8 cellular contexts compared by ENCODE assay signal in genomic region chr17:79019631-79020584, GRCh38. TPM values are rescaled to one million over a fixed set of nuclear protein-coding genes. Genes with fewer than 3 reads are reported as not detected.
A peak's percentile ranks its signal among the peaks of the same experiment; 100 is the strongest.
DNase-seq lines count a peak whose midpoint lies in the region; ATAC-seq and TF ChIP-seq lines count a peak whose summit lies in the region.

No MANE protein-coding gene starts in this region.

- no peak overlapping the region for H3K4me3 Mint-ChIP-seq in nephron progenitor cell

- 23% methylated on average over 14 of the region's 19 CpGs for WGBS in esophagus muscularis mucosa

- H3K27ac ChIP-seq in esophagus muscularis mucosa (replicated peaks in 1 of 4), result peak overlapping the region; percentile 71 to 88 (median 78)

- peaks cover 45 to 54% (median 51%) of the 10 kb centered on the region in 4 donors for H3K4me1 ChIP-seq in esophagus muscularis mucosa

- no peaks in the 10 kb centered on the region for H3K36me3 Mint-ChIP-seq in nephron progenitor cell (ENCODE audit: low read depth)

- no peak overlapping the region for H3K27ac Mint-ChIP-seq in nephron progenitor cell

- H3K9me3 ChIP-seq in esophagus muscularis mucosa, result no peaks in the 10 kb centered on the region

- no peak for TF ChIP-seq POLR2A in esophagus muscularis mucosa (IDR thresholded peaks at IDR 0.05; ENCODE audit: low read depth)

- peaks cover 20% of the 10 kb centered on the region for H3K9me3 Mint-ChIP-seq in nephron progenitor cell

- TF ChIP-seq EP300 in esophagus muscularis mucosa (IDR thresholded peaks at IDR 0.05), result peak; percentile 85

- TF ChIP-seq CTCF in esophagus muscularis mucosa (IDR thresholded peaks at IDR 0.05), result peak; percentile 76 to 80 (median 78)
- peak; percentile 34 for TF ChIP-seq CTCF in nephron progenitor cell (IDR thresholded peaks at IDR 0.05)

- H3K4me1 Mint-ChIP-seq in nephron progenitor cell, result peaks cover 27% of the 10 kb centered on the region

- no peak for ATAC-seq in HG03095 (IDR thresholded peaks at IDR 0.05; ENCODE audit: unreplicated experiment)
- ATAC-seq in GM18502 (IDR thresholded peaks at IDR 0.05; ENCODE audit: poor library complexity, unreplicated experiment), result no peak

- peak; percentile 70 for DNase-seq in NOMO-1 treated with DMSO at 0.1 percent for 48 hours (lab: John Stamatoyannopoulos, UW; ENCODE audit: unreplicated experiment)
- DNase-seq in NOMO-1 treated with dmso at 0.1 percent for 144 hours (lab: John Stamatoyannopoulos, UW; ENCODE audit: unreplicated experiment), result no peak
- DNase-seq in NCI-H2196 (lab: John Stamatoyannopoulos, UW; ENCODE audit: unreplicated experiment), result peak; percentile 84
- peak; percentile 47 for DNase-seq in activated CD4-positive, alpha-beta T cell treated with anti-CD3 and anti-CD28 coated beads, Interleukin-2, amount 50 U/mL, for 1 hour
- no peak for DNase-seq in esophagus muscularis mucosa (ENCODE audit: extremely low spot score)
- no peak for DNase-seq in nephron progenitor cell

- peak overlapping the region; percentile 23 to 39 (median 28) for H3K4me3 ChIP-seq in esophagus muscularis mucosa

- intact Hi-C loops in esophagus muscularis mucosa (cut with DNase I), result no loop called here

- H3K36me3 ChIP-seq in esophagus muscularis mucosa, result no peaks in the 10 kb centered on the region

- peaks cover 68% of the 10 kb centered on the region for H3K27me3 Mint-ChIP-seq in nephron progenitor cell (ENCODE audit: low read depth, poor library complexity)

- H3K27me3 ChIP-seq in esophagus muscularis mucosa, result peaks cover 0 to 6% (median 0%) of the 10 kb centered on the region in 4 donors

RNA-seq across cellular contexts. Expression of gene C1QTNF1, which starts 4.1 kb away (rescaled TPM):
- total RNA-seq in esophagus muscularis mucosa, result 100 to 1,000 TPM in 1 of 4 donors, 10 to 100 TPM in 3; 31.1 to 115 (median 70.4) TPM

RNA-seq across cellular contexts. Expression of gene CANT1, which starts 10.3 kb away (rescaled TPM):
- 10 to 100 TPM; 21.2 to 33.7 (median 27.0) TPM for total RNA-seq in esophagus muscularis mucosa

RNA-seq across cellular contexts. Expression of gene LGALS3BP, which starts 40.2 kb away (rescaled TPM):
- 100 to 1,000 TPM; 106 to 284 (median 197) TPM for total RNA-seq in esophagus muscularis mucosa

RNA-seq across cellular contexts. Expression of gene ENGASE, which starts 54.7 kb away (rescaled TPM):
- total RNA-seq in esophagus muscularis mucosa, result 10 to 100 TPM; 10.4 to 23.7 (median 19.1) TPM

Comparison
In these comparisons a context has a peak if more than half of its experiments do, and no peak if none do; other contexts are left out.
1. DNase-seq: peak in NOMO-1 treated with DMSO at 0.1 percent for 48 hours (single experiment), NCI-H2196 (single experiment) and activated CD4-positive, alpha-beta T cell treated with anti-CD3 and anti-CD28 coated beads, Interleukin-2, amount 50 U/mL, for 1 hour (single experiment); none in NOMO-1 treated with dmso at 0.1 percent for 144 hours (single experiment), esophagus muscularis mucosa (single experiment) and nephron progenitor cell (single experiment).